Comparison of ENCODE assay signal across 8 cellular contexts in the genomic region with DNA sequence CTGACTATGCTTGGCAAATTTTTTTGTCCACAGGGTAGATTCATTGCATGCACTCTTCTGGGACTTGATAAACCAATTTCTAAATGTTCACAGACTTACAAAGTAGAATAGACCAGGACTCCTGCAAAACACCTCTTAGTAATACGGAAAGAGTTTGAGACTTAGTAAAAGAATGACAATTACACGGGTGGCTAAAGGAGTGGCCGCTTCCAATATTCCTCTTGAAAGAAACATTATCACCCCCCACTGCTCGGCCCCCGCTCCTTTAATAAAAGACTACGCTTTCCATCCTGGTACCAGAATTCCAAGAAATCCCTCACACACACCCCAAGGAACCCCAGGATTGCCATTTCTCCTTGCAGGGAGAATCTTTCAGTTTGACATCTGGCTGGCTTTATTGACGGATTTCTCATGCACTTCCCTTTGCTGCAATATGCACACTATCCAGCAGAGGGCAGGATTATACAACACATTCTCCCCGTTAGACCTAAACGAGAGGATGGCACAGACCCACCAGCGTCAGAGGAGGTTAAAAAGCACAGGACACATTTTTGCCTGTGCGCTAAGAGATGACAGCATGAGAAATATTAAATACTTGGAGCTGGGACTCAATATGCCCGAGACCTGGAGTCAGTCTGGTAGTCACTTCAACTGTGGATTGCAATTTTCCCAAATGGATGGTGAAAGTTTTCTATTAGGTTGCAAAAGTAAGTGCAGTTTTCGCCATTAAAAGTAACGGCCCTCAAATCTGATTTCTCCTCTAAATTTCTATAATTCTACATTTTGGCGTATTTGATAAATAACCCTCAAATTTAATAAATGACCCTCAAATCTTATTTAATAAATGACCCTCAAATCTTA. TPM values are rescaled to one million over a fixed set of nuclear protein-coding genes. Genes with fewer than 3 reads are reported as not detected.
DNase-seq lines count a peak whose midpoint lies in the region; ATAC-seq and TF ChIP-seq lines count a peak whose summit lies in the region.

No MANE protein-coding gene starts in this region.

- peak; percentile 86 for DNase-seq in Ammon's horn (ENCODE audit: low spot score)
- DNase-seq in M059J (ENCODE audit: low read depth), result peak; percentile 72
- DNase-seq in SJSA1 (ENCODE audit: low read depth in 1 of 2, low spot score in 2 of 2), result peak; percentile 58 to 67
- DNase-seq in activated naive CD4-positive, alpha-beta T cell treated with Interleukin-2 at 50 U/mL for 16 hours, result peak; percentile 61
- DNase-seq in glomerular endothelial cell (ENCODE audit: extremely low read depth, low read depth, low spot score), result peak; percentile 65
- peak; percentile 70 for DNase-seq in ureter (ENCODE audit: low spot score)

- H3K4me2 ChIP-seq in parathyroid adenoma (ENCODE audit: low read length), result peak overlapping the region; percentile 71

- no peak overlapping the region for H3K9ac ChIP-seq in parathyroid adenoma

- peak overlapping the region; percentile 45 for H2AFZ ChIP-seq in parathyroid adenoma

- no peaks in the 10 kb centered on the region for H3K79me2 ChIP-seq in parathyroid adenoma

- no peaks in the 10 kb centered on the region; the same call in 1 of the 2 replicates for H3K27me3 ChIP-seq in SJSA1 (replicated peaks)
- H3K27me3 ChIP-seq in parathyroid adenoma (ENCODE audit: control insufficient read depth, insufficient read depth, low read length), result no peaks in the 10 kb centered on the region

- H3K36me3 ChIP-seq in SJSA1 (no peaks in the 10 kb centered on the region), parathyroid adenoma (ENCODE audit: control insufficient read depth, insufficient read depth, low read length) (no peaks in the 10 kb centered on the region)

- H3K9me3 ChIP-seq in SJSA1 (replicated peaks), result no peaks in the 10 kb centered on the region
- H3K9me3 ChIP-seq in parathyroid adenoma (ENCODE audit: control insufficient read depth, low read length), result no peaks in the 10 kb centered on the region

- no peak overlapping the region for H3K4me3 ChIP-seq in SJSA1
- H3K4me3 ChIP-seq in parathyroid adenoma (ENCODE audit: low read depth, low read length), result peak overlapping the region; percentile 43

- H3K27ac ChIP-seq in SJSA1, result no peak overlapping the region
- no peak overlapping the region for H3K27ac ChIP-seq in parathyroid adenoma

- peak; percentile 96 for TF ChIP-seq CTCF in parathyroid adenoma (IDR thresholded peaks at IDR 0.05)

- peak; percentile 69 for ATAC-seq in GM19395 (IDR thresholded peaks at IDR 0.05; ENCODE audit: unreplicated experiment)

- peaks cover 7% of the 10 kb centered on the region for H3K4me1 ChIP-seq in SJSA1 (replicated peaks)
- no peaks in the 10 kb centered on the region for H3K4me1 ChIP-seq in parathyroid adenoma

RNA-seq across cellular contexts. Expression of gene NUDT7, which starts 46.6 kb away (rescaled TPM):
- 5.1 and 8.9 TPM in 2 replicates for total RNA-seq in M059J (2014; rRNA removed; shearing (Covaris generic))
- total RNA-seq in SJSA1 (2014; rRNA removed; shearing (Covaris generic)), result 2.8 and 3.0 TPM in 2 replicates
- 7.1 and 8.6 TPM in 2 replicates for total RNA-seq in glomerular endothelial cell
- 8.7 TPM for total RNA-seq in ureter
